In the genomic region with DNA sequence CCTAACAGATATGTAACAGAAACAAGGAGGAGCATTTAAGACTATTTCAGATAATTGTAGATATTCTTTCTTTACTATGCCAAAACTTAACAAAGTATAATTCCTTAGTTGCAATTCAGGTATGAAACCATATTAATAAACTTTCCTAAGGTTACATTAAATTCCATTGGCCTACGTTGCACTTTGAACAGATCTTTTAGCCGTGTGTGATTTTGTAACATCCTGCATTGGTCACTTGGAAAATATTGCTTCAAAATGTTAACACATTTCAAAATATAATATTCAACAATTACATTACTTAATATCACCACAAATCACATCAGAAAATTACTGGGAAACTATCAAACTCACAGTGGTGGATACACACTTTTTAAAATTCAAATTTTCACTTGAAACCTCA, we compare ENCODE assay signal across 23 cellular contexts.
"Had no signal": no experiment of that assay in that cellular context is flagged by ENCODE, and none has a peak within 500 bp of the region (broad histone marks: within the 10 kb centered on the region; RNA-seq: fewer than 3 reads in every experiment).

No MANE protein-coding gene starts in this region.

- H3K27ac ChIP-seq: testis had no signal

- ATAC-seq: left lobe of liver; naive thymus-derived CD8-positive, alpha-beta T cell; right cardiac atrium; stimulated activated memory B cell treated with anti-CD40 and anti-IgM and Interleukin-4, amounts not matched to agents 10 μg/mL and 1 μg/mL and 100 μg/mL, for 72 hours; stimulated activated naive CD8-positive, alpha-beta T cell treated with anti-CD3 and anti-CD28 coated beads, Interleukin-15, Interleukin-2, amounts not matched to agents 100 U/mL and 50 U/mL, for 24 hours had no signal

- H3K27me3 Mint-ChIP-seq: naive thymus-derived CD8-positive, alpha-beta T cell; stimulated activated memory B cell treated with anti-CD40 and anti-IgM and Interleukin-4, amounts not matched to agents 10 μg/mL and 1 μg/mL and 100 μg/mL, for 72 hours; type B pancreatic cell had no signal

- H3K4me3 ChIP-seq: colonic mucosa, esophagus muscularis mucosa, prostate gland, skin epidermis, spleen, testis, tibial artery had no signal

- DNase-seq: effector CD8-positive, alpha-beta T cell; endodermal cell; foreskin melanocyte; kidney; mesendoderm; naive thymus-derived CD8-positive, alpha-beta T cell; nephron progenitor cell; nucleus accumbens; right cardiac atrium; spleen; stimulated activated CD4-positive, alpha-beta T cell treated with anti-CD3 and anti-CD28 coated beads, Interleukin-4, amount 100 ng/mL, for 4 hours; stimulated activated naive CD8-positive, alpha-beta T cell treated with anti-CD3 and anti-CD28 coated beads, Interleukin-15, Interleukin-2, amounts not matched to agents 100 U/mL and 50 U/mL, for 24 hours; substantia nigra; testis; tibial artery had no signal

- H3K4me1 Mint-ChIP-seq: nephron progenitor cell had no signal

- H3K27me3 ChIP-seq: colonic mucosa, esophagus muscularis mucosa, spleen, testis, tibial artery had no signal

- H3K9me3 Mint-ChIP-seq: dendritic cell treated with granulocyte-macrophage colony-stimulating factor and Interleukin-4, amounts not matched to agents 40 ng/mL and 50 ng/mL, for 4 days; stimulated activated memory B cell treated with anti-CD40 and anti-IgM and Interleukin-4, amounts not matched to agents 10 μg/mL and 1 μg/mL and 100 μg/mL, for 72 hours; type B pancreatic cell had no signal

- H3K9me3 ChIP-seq: colonic mucosa, prostate gland, testis, tibial artery had no signal

- H3K4me1 ChIP-seq: prostate gland had no signal

- FAIRE-seq: kidney had no signal

- H3K27ac Mint-ChIP-seq: dendritic cell treated with granulocyte-macrophage colony-stimulating factor and Interleukin-4, amounts not matched to agents 40 ng/mL and 50 ng/mL, for 4 days; endodermal cell; naive thymus-derived CD8-positive, alpha-beta T cell; nephron progenitor cell; stimulated activated memory B cell treated with anti-CD40 and anti-IgM and Interleukin-4, amounts not matched to agents 10 μg/mL and 1 μg/mL and 100 μg/mL, for 72 hours; type B pancreatic cell had no signal

- H3K4me3 Mint-ChIP-seq: dendritic cell treated with granulocyte-macrophage colony-stimulating factor and Interleukin-4, amounts not matched to agents 40 ng/mL and 50 ng/mL, for 4 days; endodermal cell; naive thymus-derived CD8-positive, alpha-beta T cell; nephron progenitor cell; stimulated activated memory B cell treated with anti-CD40 and anti-IgM and Interleukin-4, amounts not matched to agents 10 μg/mL and 1 μg/mL and 100 μg/mL, for 72 hours; type B pancreatic cell had no signal
